7 cellular contexts compared by ENCODE assay signal in the genomic region with DNA sequence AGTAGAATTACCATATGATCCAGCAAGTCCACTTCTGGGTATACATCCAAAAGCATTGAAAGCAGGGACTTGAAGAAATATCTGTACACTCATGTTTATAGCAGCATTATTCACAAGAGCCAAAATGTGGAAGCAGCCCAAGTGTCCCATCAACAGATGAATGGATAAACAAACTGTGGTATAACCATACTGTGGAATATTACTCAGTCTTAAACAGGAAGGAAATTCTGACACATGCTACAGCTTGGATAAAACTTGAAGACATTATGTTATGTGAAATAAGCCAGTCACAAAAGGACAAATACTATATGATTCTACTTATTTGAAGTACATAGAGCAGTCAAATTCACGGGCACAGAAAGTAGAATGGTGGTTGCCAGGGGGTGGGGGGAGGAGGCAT.
"Had no signal": no experiment of that assay in that cellular context is flagged by ENCODE, and none has a peak within 500 bp of the region (broad histone marks: within the 10 kb centered on the region; RNA-seq: fewer than 3 reads in every experiment).

No MANE protein-coding gene starts in this region.

- H3K4me2 ChIP-seq: GM23338 had no signal

- H2AFZ ChIP-seq: GM23338 had no signal

- H3K4me3 Mint-ChIP-seq: GM23338, H9 had no signal

- H3K4me3 ChIP-seq: GM23338 had no signal

- DNase-seq: H9, HCEC 1CT, IMR-90 had no signal

- ATAC-seq: GM23338 had no signal

- H3K9me3 Mint-ChIP-seq: GM23338 had no signal

- FAIRE-seq: H1, H54, HTR-8/SVneo had no signal
